In the genomic region with DNA sequence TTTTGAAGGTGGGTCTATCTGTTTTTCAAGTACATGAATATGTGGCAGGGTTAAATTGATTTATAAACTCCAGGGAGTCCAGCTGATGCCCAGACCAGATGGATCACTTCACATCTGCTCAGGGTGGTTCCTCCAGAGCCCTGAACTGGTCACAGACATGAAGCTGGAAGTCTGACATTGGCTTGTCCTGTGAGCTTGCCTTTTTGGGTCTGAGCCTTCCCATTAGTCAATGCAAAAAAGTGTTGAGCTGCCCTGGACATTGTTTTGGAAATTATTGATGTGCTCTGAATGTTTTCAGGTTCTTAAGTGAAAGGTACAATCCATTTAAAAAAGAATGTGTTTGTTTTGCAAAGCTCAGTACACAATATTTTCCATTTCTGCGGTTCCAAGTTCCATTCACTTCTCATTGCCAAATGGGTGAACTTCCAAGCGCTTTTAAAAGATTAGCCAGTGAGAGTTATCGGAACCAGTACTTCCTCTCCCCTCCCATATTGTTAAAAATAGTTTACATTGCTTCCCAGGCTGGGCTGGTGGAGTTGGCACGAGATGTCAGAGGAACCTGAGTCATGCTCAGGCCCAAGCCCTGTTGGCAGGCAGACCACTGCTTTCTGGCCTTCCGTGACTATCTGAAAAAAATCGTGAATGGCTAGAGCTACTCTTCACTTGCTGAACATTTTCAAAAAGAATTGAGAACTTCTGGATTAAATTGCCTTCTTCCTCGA, we compare ENCODE assay signal across 10 cellular contexts. TPM values are rescaled to one million over a fixed set of nuclear protein-coding genes. Genes with fewer than 3 reads are reported as not detected.
DNase-seq lines count a peak whose midpoint lies in the region; ATAC-seq, FAIRE-seq and TF ChIP-seq lines count a peak whose summit lies in the region.
"Had no signal": no experiment of that assay in that cellular context is flagged by ENCODE, and none has a peak within 500 bp of the region (broad histone marks: within the 10 kb centered on the region; RNA-seq: fewer than 3 reads in every experiment).

No MANE protein-coding gene starts in this region.

- H3K27ac ChIP-seq in keratinocyte (ENCODE audit: control insufficient read depth, insufficient read depth, low read length): no peak overlapping the region
- peak overlapping the region; percentile 66 to 91 (median 83) for H3K27ac ChIP-seq in thyroid gland

- H3K4me1 ChIP-seq in keratinocyte (ENCODE audit: control insufficient read depth, extremely low read depth, insufficient read depth, low read length) (peaks cover 21% of the 10 kb centered on the region), thyroid gland (peaks cover 16 to 43% of the 10 kb centered on the region in 2 donors)

- ATAC-seq in GM19023 (IDR thresholded peaks at IDR 0.05; ENCODE audit: unreplicated experiment): no peak
- ATAC-seq in HG03280 (IDR thresholded peaks at IDR 0.05; ENCODE audit: unreplicated experiment): no peak

- WGBS in thyroid gland, 2 donors: 13 to 16% methylated on average over 7 of the region's 7 CpGs

- H3K9me3 ChIP-seq in keratinocyte (ENCODE audit: control insufficient read depth, low read depth, low read length) (no peaks in the 10 kb centered on the region), thyroid gland (no peaks in the 10 kb centered on the region)

- peak overlapping the region; percentile 33 for H3K4me2 ChIP-seq in keratinocyte (ENCODE audit: control insufficient read depth, extremely low read depth, insufficient read depth, low read depth, low read length)

- no peak for FAIRE-seq in bronchial epithelial cell (lab: Jason Lieb, UNC)
- peak; percentile 81 for FAIRE-seq in keratinocyte (lab: Jason Lieb, UNC)
- no peak for FAIRE-seq in D721Med (lab: Jason Lieb, UNC)

- in situ Hi-C loops in KBM-7 (cut with MboI; ENCODE audit: low pct_unique_long_range_greater_than_20kb, low sequenced_read_pairs): no loop called here

- DNase-seq in KBM-7 (peak; percentile 52), bronchial epithelial cell (ENCODE audit: low read depth) (peak; percentile 66), keratinocyte (ENCODE audit: low read depth, low spot score) (no peak), thyroid gland (peak; percentile 73 to 86), D721Med (ENCODE audit: insufficient read length, low spot score) (no peak), middle frontal gyrus (ENCODE audit: extremely low spot score, low spot score) (no peak)
- DNase-seq: activated CD8-positive, alpha-beta memory T cell treated with anti-CD3 and anti-CD28 coated beads, Interleukin-2, amount 50 U/mL, for 4 hours; NCI-H69 had no signal

- no peak for TF ChIP-seq POLR2A in thyroid gland (IDR thresholded peaks at IDR 0.05)

- no peaks in the 10 kb centered on the region for H4K20me1 ChIP-seq in keratinocyte (ENCODE audit: control insufficient read depth, extremely low read depth, insufficient read depth, low read length)

- no peaks in the 10 kb centered on the region for H3K27me3 ChIP-seq in bronchial epithelial cell (ENCODE audit: control insufficient read depth, insufficient read depth, low read length)
- no peaks in the 10 kb centered on the region for H3K27me3 ChIP-seq in keratinocyte (ENCODE audit: control insufficient read depth, extremely low read depth, insufficient read depth, low read length)
- H3K27me3 ChIP-seq in thyroid gland: no peaks in the 10 kb centered on the region

- H3K9ac ChIP-seq in keratinocyte (ENCODE audit: control insufficient read depth, extremely low read depth, insufficient read depth, low read length): no peak overlapping the region

- intact Hi-C loops in thyroid gland (cut with DNase I): no loop called here

- H3K36me3 ChIP-seq in bronchial epithelial cell (ENCODE audit: control insufficient read depth, insufficient read depth, low read length) (no peaks in the 10 kb centered on the region), keratinocyte (ENCODE audit: control insufficient read depth in 2 of 2, extremely low read depth in 1 of 2, insufficient read depth in 2 of 2, low read length in 2 of 2) (no peaks in the 10 kb centered on the region), thyroid gland (no peaks in the 10 kb centered on the region)

- no peaks in the 10 kb centered on the region for H3K79me2 ChIP-seq in keratinocyte (ENCODE audit: control insufficient read depth, insufficient read depth, low read length)

- no peak for TF ChIP-seq CTCF in bronchial epithelial cell (IDR thresholded peaks at IDR 0.05; ENCODE audit: insufficient read depth, low read length, severe bottlenecking)
- TF ChIP-seq CTCF in keratinocyte (optimal IDR thresholded peaks at IDR 0.05 in 1 of 3, IDR thresholded peaks at IDR 0.05 in 1 of 3, conservative IDR thresholded peaks at IDR 0.05 in 1 of 3; ENCODE audit: extremely low read depth in 1 of 3, insufficient read depth in 2 of 3, low read length in 3 of 3): no peak
- TF ChIP-seq CTCF in thyroid gland (IDR thresholded peaks at IDR 0.05): no peak
- no peak for TF ChIP-seq CTCF in D721Med (IDR thresholded peaks at IDR 0.05; ENCODE audit: insufficient read depth, missing control alignments)

- no peak overlapping the region for H3K4me3 ChIP-seq in bronchial epithelial cell (ENCODE audit: low read depth, low read length)
- no peak overlapping the region for H3K4me3 ChIP-seq in keratinocyte (ENCODE audit: control insufficient read depth in 2 of 3, extremely low read depth in 1 of 3, insufficient read depth in 2 of 3, low read depth in 1 of 3, low read length in 3 of 3)
- H3K4me3 ChIP-seq in thyroid gland (replicated peaks in 1 of 3): no peak overlapping the region

- H3K9me1 ChIP-seq in keratinocyte (ENCODE audit: control insufficient read depth, extremely low read depth, insufficient read depth, low read length): no peaks in the 10 kb centered on the region

- dilution Hi-C loops in keratinocyte (cut with MboI; ENCODE audit: extremely low pct_ligation_motif_present, low sequenced_read_pairs): no loop called here

- no peak overlapping the region for H2AFZ ChIP-seq in keratinocyte (ENCODE audit: control insufficient read depth, low read length)

RNA-seq across cellular contexts. Expression of gene PDGFRA, which starts 52.1 kb away (rescaled TPM):
- total RNA-seq in bronchial epithelial cell (0.26 and 2.1 TPM in 2 replicates), thyroid gland (100 to 1,000 TPM in 1 of 4 donors, 10 to 100 TPM in 3; 33.1 to 108 (median 64.3) TPM)
- polyA plus RNA-seq in keratinocyte: 0.22 to 0.40 TPM (median 0.27 TPM) in 3 replicates
- polyA plus RNA-seq in keratinocyte (2011; ENCODE audit: low read depth): not detected
- 0.48 and 0.61 TPM in 2 replicates for polyA plus RNA-seq in keratinocyte (2011; cell fraction: cytosol; rRNA removed)
- 0.19 and 0.32 TPM in 2 replicates for polyA plus RNA-seq in keratinocyte (2011; cell fraction: nucleus; rRNA removed)
- polyA plus RNA-seq in keratinocyte (2012; ENCODE audit: low replicate concordance): 0.18 and 0.27 TPM in 2 replicates
- polyA minus RNA-seq in keratinocyte: 0.10 to 0.26 TPM in 2 of 3 replicates, not detected in the other
- polyA minus RNA-seq in keratinocyte (2011; cell fraction: cytosol; rRNA and poly(A)+ RNA removed): not detected
- polyA minus RNA-seq in keratinocyte (2011; cell fraction: nucleus; rRNA and poly(A)+ RNA removed): 0.62 TPM in 1 of 2 replicates, not detected in the other

Comparison
In these comparisons a context has a peak if more than half of its experiments do, and no peak if none do; other contexts are left out.
1. DNase-seq: peak in KBM-7 (single experiment), bronchial epithelial cell (single experiment) and thyroid gland (2 of 2); none in keratinocyte (single experiment), D721Med (single experiment) and middle frontal gyrus (single experiment).
2. RNA of gene PDGFRA, which starts 52.1 kb away (total RNA-seq): 33.1 to 108 TPM in thyroid gland; 0.26 to 2.1 TPM in bronchial epithelial cell; every median in the first group is over 10 times any median in the second.